In the genomic region with DNA sequence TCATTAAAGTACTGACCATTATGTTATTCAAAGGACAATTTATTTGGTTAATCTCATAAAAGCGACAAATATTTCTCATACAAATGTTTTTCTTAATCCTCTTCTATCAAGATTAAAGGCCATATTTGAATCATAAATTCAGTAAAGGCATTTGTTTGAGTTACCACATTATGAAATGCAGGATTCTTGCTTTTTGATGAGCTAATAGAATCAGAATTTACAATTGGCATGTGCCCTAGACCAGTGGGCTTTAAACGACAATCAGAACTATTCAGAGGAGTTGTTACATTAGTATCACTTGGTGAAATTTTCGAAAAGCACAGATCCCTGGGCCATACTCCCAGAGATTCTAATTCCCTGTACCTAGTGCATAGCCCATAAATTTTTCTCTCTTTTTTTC, we compare ENCODE assay signal across 16 cellular contexts. TPM values are rescaled to one million over a fixed set of nuclear protein-coding genes. Genes with fewer than 3 reads are reported as not detected.
"Had no signal": no experiment of that assay in that cellular context is flagged by ENCODE, and none has a peak within 500 bp of the region (broad histone marks: within the 10 kb centered on the region; RNA-seq: fewer than 3 reads in every experiment).

No MANE protein-coding gene starts in this region.

- H3K4me3 ChIP-seq: cardiac muscle cell, colonic mucosa, spleen had no signal

- H3K27ac ChIP-seq: cardiac muscle cell, colonic mucosa, neutrophil, spleen had no signal

- H3K9me3 ChIP-seq: colonic mucosa, neutrophil, spleen had no signal

- H3K36me3 ChIP-seq: cardiac muscle cell, colonic mucosa, neutrophil, spleen had no signal

- H3K27me3 ChIP-seq: cardiac muscle cell, colonic mucosa, neutrophil, spleen had no signal

- ATAC-seq: activated naive CD4-positive, alpha-beta T cell treated with anti-CD3 and anti-CD28 coated beads, Interleukin-2, amount 50 U/mL, for 72 hours; naive thymus-derived CD8-positive, alpha-beta T cell; right cardiac atrium had no signal

- DNase-seq: activated CD4-positive, alpha-beta T cell treated with anti-CD3 and anti-CD28 coated beads, Interleukin-2, amount 50 U/mL, for 4 hours; activated effector memory CD4-positive, alpha-beta T cell treated with anti-CD3 and anti-CD28 coated beads, Interleukin-2, amount 50 U/mL, for 16 hours; activated T-cell treated with anti-CD3 and anti-CD28 coated beads, Interleukin-2, amount 50 U/mL, for 1 hour; colonic mucosa; hippocampal formation; kidney glomerular epithelial cell; naive thymus-derived CD8-positive, alpha-beta T cell; posterior cingulate gyrus; right cardiac atrium; spleen; stimulated activated CD4-positive, alpha-beta T cell treated with anti-CD3 and anti-CD28 coated beads, Interleukin-1b, Interleukin-23, amount 100 ng/mL, for 48 hours; stimulated activated naive CD4-positive, alpha-beta T cell had no signal

- H3K4me1 ChIP-seq: colonic mucosa, spleen had no signal

RNA-seq across cellular contexts. Expression of gene KLHL4, which starts 55.3 kb away (rescaled TPM):
- total RNA-seq: activated naive CD4-positive, alpha-beta T cell treated with anti-CD3 and anti-CD28 coated beads, Interleukin-2, amount 50 U/mL, for 72 hours; naive thymus-derived CD8-positive, alpha-beta T cell; T-helper 2 cell treated with Interferon-gamma antibody and Interleukin-4, amounts not matched to agents 100 ng/mL and 5 ng/mL, for 36 hours had no signal
